In genomic region chr14:68510201-68510600, GRCh38 we compare ENCODE assay signal across 12 cellular contexts.
DNase-seq lines count a peak whose midpoint lies in the region; ATAC-seq and TF ChIP-seq lines count a peak whose summit lies in the region.
"Had no signal": no experiment of that assay in that cellular context is flagged by ENCODE, and none has a peak within 500 bp of the region (broad histone marks: within the 10 kb centered on the region; RNA-seq: fewer than 3 reads in every experiment).

No MANE protein-coding gene starts in this region.

- no peak for TF ChIP-seq CTCF in body of pancreas (IDR thresholded peaks at IDR 0.05)
- no peak for TF ChIP-seq CTCF in lower leg skin (IDR thresholded peaks at IDR 0.05)

- TF ChIP-seq POLR2A in body of pancreas (IDR thresholded peaks at IDR 0.05) (no peak), lower leg skin (IDR thresholded peaks at IDR 0.05) (no peak)

- H3K4me1 ChIP-seq in body of pancreas: peaks cover 54% of the 10 kb centered on the region

- H3K27ac ChIP-seq in body of pancreas: peak overlapping the region in 3 of 4 donors; percentile 55 to 64 (median 61)

- no peaks in the 10 kb centered on the region for H3K36me3 ChIP-seq in body of pancreas (replicated peaks in 1 of 2; ENCODE audit: insufficient read depth in 1 of 2, low read depth in 2 of 2)

- intact Hi-C loops in body of pancreas (cut with DNase I) (no loop called here), lower leg skin (cut with DNase I; ENCODE audit: low total_unique reads) (no loop called here)

- DNase-seq in EH (ENCODE audit: low read depth): peak; percentile 95
- peak in 1 of 4 donors; percentile 40 for DNase-seq in body of pancreas
- DNase-seq in lower leg skin (ENCODE audit: low spot score in 2 of 2): peak; percentile 76 to 95
- DNase-seq in stromal cell of bone marrow (ENCODE audit: low read depth): peak; percentile 88
- no peak for DNase-seq in GF-D8 (lab: John Stamatoyannopoulos, UW)
- DNase-seq in NCI-H2171 treated with DMSO at 0.1 percent for 48 hours (lab: John Stamatoyannopoulos, UW): no peak
- DNase-seq: activated CD8-positive, alpha-beta memory T cell treated with anti-CD3 and anti-CD28 coated beads, Interleukin-2, amount 10 ng/mL, durations not matched to agents 7 days and 5 days; dermis blood vessel endothelial cell; RPMI8226; stimulated activated CD4-positive, alpha-beta T cell treated with anti-CD3 and anti-CD28 coated beads, Interleukin-2, amount 100 ng/mL, for 24 hours had no signal

- no peak for ATAC-seq in body of pancreas
- no peak for ATAC-seq in HG02763 (IDR thresholded peaks at IDR 0.05; ENCODE audit: unreplicated experiment)
- no peak for ATAC-seq in HG02571 (IDR thresholded peaks at IDR 0.05; ENCODE audit: unreplicated experiment)
- ATAC-seq: activated CD8-positive, alpha-beta memory T cell treated with anti-CD3 and anti-CD28 coated beads, Interleukin-2, amount 10 ng/mL, durations not matched to agents 7 days and 5 days had no signal

- H3K9me3 ChIP-seq in body of pancreas: no peaks in the 10 kb centered on the region

- 84 to 92% methylated on average over 6 of the region's 6 CpGs for WGBS in body of pancreas, 2 donors
- 37 to 47% methylated on average over 6 of the region's 6 CpGs for WGBS in lower leg skin, 2 donors

- no peak overlapping the region for H3K4me3 ChIP-seq in body of pancreas
- H3K4me3 ChIP-seq in lower leg skin (ENCODE audit: low read depth, poor library complexity, severe bottlenecking): no peak overlapping the region

- no peaks in the 10 kb centered on the region for H3K27me3 ChIP-seq in body of pancreas

Comparison
In these comparisons a context has a peak if more than half of its experiments do, and no peak if none do; other contexts are left out.
1. DNase-seq: peak in EH (single experiment), lower leg skin (2 of 2) and stromal cell of bone marrow (single experiment); none in GF-D8 (single experiment) and NCI-H2171 treated with DMSO at 0.1 percent for 48 hours (single experiment).